8 cellular contexts compared by ENCODE assay signal in the genomic region with DNA sequence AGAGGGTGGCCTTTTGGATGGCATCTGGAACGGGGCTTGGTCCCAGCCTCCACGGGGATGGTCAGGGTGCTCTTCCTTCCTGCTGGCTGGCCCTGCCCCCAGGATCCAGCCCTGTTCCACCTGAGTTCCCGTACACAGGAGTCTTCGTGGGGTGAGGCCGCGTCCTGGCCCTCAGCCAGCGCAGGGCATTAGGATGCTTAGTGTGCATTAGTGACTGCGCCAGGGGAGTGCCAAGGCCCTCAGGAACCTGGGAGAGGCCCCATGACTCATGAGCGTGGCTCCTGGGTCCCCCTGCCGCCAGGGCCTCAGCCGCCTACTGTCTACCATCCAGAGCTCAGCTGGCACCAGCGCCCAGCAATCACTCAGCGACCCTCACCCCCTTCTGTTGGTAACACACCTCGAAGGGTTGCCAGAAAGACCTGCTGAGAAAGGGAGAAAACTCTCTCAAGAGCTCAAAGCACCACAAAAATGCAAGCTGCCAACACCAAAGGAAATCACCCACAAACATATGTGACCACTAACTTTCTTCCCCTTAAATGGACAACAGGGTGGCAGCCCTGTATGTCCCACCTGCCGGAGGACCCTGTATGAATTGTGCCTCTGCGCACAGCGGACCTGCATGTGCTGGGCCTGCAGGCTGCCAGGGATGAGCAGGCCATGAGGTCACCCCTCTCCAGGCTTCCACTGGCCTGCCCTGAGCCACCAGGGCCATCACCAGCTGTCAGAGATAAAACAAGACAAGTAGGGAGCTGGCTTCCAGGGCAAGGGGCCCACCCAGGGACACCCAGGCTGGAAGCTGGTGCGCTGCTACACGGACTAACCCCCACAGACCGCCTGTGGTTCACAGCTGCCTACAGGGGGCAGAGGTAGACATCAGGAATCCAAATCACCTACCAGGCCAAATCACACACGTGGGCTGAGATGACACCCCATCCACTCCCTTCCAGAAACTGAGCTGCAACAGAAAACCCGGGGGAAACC.
DNase-seq lines count a peak whose midpoint lies in the region; ATAC-seq and TF ChIP-seq lines count a peak whose summit lies in the region.

No MANE protein-coding gene starts in this region.

- no peak for ATAC-seq in GM21723 (IDR thresholded peaks at IDR 0.05; ENCODE audit: unreplicated experiment)
- ATAC-seq in HG03460 (IDR thresholded peaks at IDR 0.05; ENCODE audit: unreplicated experiment): no peak

- no peak for DNase-seq in GM12864 (ENCODE audit: low read depth)
- peak; percentile 92 for DNase-seq in NCI-H69 (lab: John Stamatoyannopoulos, UW)
- DNase-seq in foreskin fibroblast: no peak
- DNase-seq in retina: peak; percentile 64
- DNase-seq in stimulated activated CD4-positive, alpha-beta T cell treated with anti-CD3 and anti-CD28 coated beads, Interleukin-1b, Interleukin-23, amount 100 ng/mL, for 48 hours: no peak
- no peak for DNase-seq in activated naive CD4-positive, alpha-beta T cell (lab: John Stamatoyannopoulos, UW)

- H3K4me3 ChIP-seq in GM12864 (ENCODE audit: low read depth, low read length) (no peak overlapping the region), foreskin fibroblast (ENCODE audit: low read depth in 1 of 2, low read length in 2 of 2) (no peak overlapping the region)

- peak; percentile 29 for TF ChIP-seq CTCF in GM12864 (IDR thresholded peaks at IDR 0.05; ENCODE audit: low read depth, low read length, missing control alignments)
- peak; percentile 16 for TF ChIP-seq CTCF in foreskin fibroblast (IDR thresholded peaks at IDR 0.05; ENCODE audit: low read depth, low read length)

Comparison
In these comparisons a context has a peak if more than half of its experiments do, and no peak if none do; other contexts are left out.
1. DNase-seq: peak in NCI-H69 (single experiment) and retina (single experiment); none in GM12864 (single experiment), foreskin fibroblast (0 of 2), stimulated activated CD4-positive, alpha-beta T cell treated with anti-CD3 and anti-CD28 coated beads, Interleukin-1b, Interleukin-23, amount 100 ng/mL, for 48 hours (single experiment) and activated naive CD4-positive, alpha-beta T cell (0 of 4).